Comparison of ENCODE assay signal across 9 cellular contexts in genomic region chrX:119887721-119888425, GRCh38. TPM values are rescaled to one million over a fixed set of nuclear protein-coding genes. Genes with fewer than 3 reads are reported as not detected.
DNase-seq lines count a peak whose midpoint lies in the region; ATAC-seq and TF ChIP-seq lines count a peak whose summit lies in the region.
"Had no signal": no experiment of that assay in that cellular context is flagged by ENCODE, and none has a peak within 500 bp of the region (broad histone marks: within the 10 kb centered on the region; RNA-seq: fewer than 3 reads in every experiment).

No MANE protein-coding gene starts in this region.

- no peak overlapping the region for H2AFZ ChIP-seq in SK-N-SH (ENCODE audit: low read depth)

- 55% methylated on average over 17 of the region's 40 CpGs for WGBS in SK-N-SH (ENCODE audit: low lambda C conversion rate)
- 27% methylated on average over 7 of the region's 40 CpGs for WGBS in prostate gland

- H3K27ac ChIP-seq in AG04450 (ENCODE audit: low read depth, low read length), result no peak overlapping the region
- no peak overlapping the region for H3K27ac ChIP-seq in SK-N-SH (ENCODE audit: low read depth in 2 of 2, low read length in 1 of 2)
- H3K27ac ChIP-seq in cardiac muscle cell, result no peak overlapping the region
- no peak overlapping the region for H3K27ac ChIP-seq in prostate gland

- no peaks in the 10 kb centered on the region for H3F3A ChIP-seq in SK-N-SH (replicated peaks; ENCODE audit: insufficient read depth)

- intact Hi-C loops in prostate gland (cut with DNase I), result no loop called here

- H3K36me3 Mint-ChIP-seq in activated naive CD4-positive, alpha-beta T cell treated with anti-CD3 and anti-CD28 coated beads, Interleukin-2, amount 50 U/mL, for 72 hours, result no peaks in the 10 kb centered on the region

- no peaks in the 10 kb centered on the region for H3K79me2 ChIP-seq in SK-N-SH (ENCODE audit: insufficient read depth)

- H3K4me1 ChIP-seq in SK-N-SH (ENCODE audit: control insufficient read depth in 1 of 2, insufficient read depth in 2 of 2, low read depth in 1 of 2, low read length in 1 of 2) (no peaks in the 10 kb centered on the region), cardiac muscle cell (ENCODE audit: low read depth) (no peaks in the 10 kb centered on the region), prostate gland (replicated peaks) (no peaks in the 10 kb centered on the region)

- no peak overlapping the region for H3K27ac Mint-ChIP-seq in activated naive CD4-positive, alpha-beta T cell treated with anti-CD3 and anti-CD28 coated beads, Interleukin-2, amount 50 U/mL, for 72 hours

- no peaks in the 10 kb centered on the region for H4K20me1 ChIP-seq in SK-N-SH (ENCODE audit: insufficient read depth)

- peak; percentile 35 for TF ChIP-seq RAD21 in SK-N-SH (IDR thresholded peaks at IDR 0.05; ENCODE audit: low read length)

- POLR2A ChIA-PET in AG04450 (lab: Yijun Ruan, JAX), result no interaction called here
- POLR2A ChIA-PET in SK-N-SH (lab: Yijun Ruan, JAX), result interaction anchor here (0.6 to 1.7 kb wide), 2 partner anchors 51 to 97 kb away, joined by 3 to 11 read pairs; partner anchors contain the start of gene RPL39

- TF ChIP-seq EP300 in SK-N-SH (IDR thresholded peaks at IDR 0.05; ENCODE audit: borderline replicate concordance in 1 of 2, low read depth in 1 of 2, low read length in 1 of 2), result no peak

- DNase-seq in AG04450 (ENCODE audit: low read depth, low spot score) (no peak), HUDEP-2 (lab: John Stamatoyannopoulos, UW; ENCODE audit: unreplicated experiment in 76 of 76) (peak in 63 of 76 experiments; percentile 0 to 64 (median 31)), SK-N-SH (peak; percentile 86), cardiac muscle cell (ENCODE audit: low read depth in 1 of 2, low spot score in 1 of 2) (peak; percentile 64 to 65), prostate gland (ENCODE audit: low spot score) (peak; percentile 4), GDM1 (lab: John Stamatoyannopoulos, UW) (no peak)
- peak; percentile 57 to 70 for DNase-seq in activated naive CD4-positive, alpha-beta T cell treated with anti-CD3 and anti-CD28 coated beads, Interleukin-2, amount 50 U/mL, for 72 hours (ENCODE audit: low spot score in 2 of 2)

- ATAC-seq in GM18907 (IDR thresholded peaks at IDR 0.05; ENCODE audit: unreplicated experiment), result peak; percentile 85
- ATAC-seq in activated naive CD4-positive, alpha-beta T cell treated with anti-CD3 and anti-CD28 coated beads, Interleukin-2, amount 50 U/mL, for 72 hours, result peak; percentile 85 to 94

- H3K9me3 ChIP-seq in AG04450 (ENCODE audit: control insufficient read depth, insufficient read depth, low read length), result no peaks in the 10 kb centered on the region; the same call in 1 of the 2 replicates
- H3K9me3 ChIP-seq in SK-N-SH, result no peaks in the 10 kb centered on the region
- no peaks in the 10 kb centered on the region for H3K9me3 ChIP-seq in cardiac muscle cell (ENCODE audit: low read depth)
- no peaks in the 10 kb centered on the region for H3K9me3 ChIP-seq in prostate gland

- CTCF ChIA-PET in AG04450 (lab: Charles Lee), result interaction anchor here (0.6 to 1.4 kb wide), 6 partner anchors 9 to 372 kb away, joined by 3 to 6 read pairs (median 4); no protein-coding TSS in a partner anchor
- CTCF ChIA-PET in SK-N-SH (lab: Yijun Ruan, JAX), result interaction anchor here (0.8 to 2.3 kb wide), 9 partner anchors 8 to 371 kb away, joined by 3 to 7 read pairs (median 5); partner anchors contain the start of genes AKAP14 and ZBTB33

- H3K27me3 ChIP-seq in AG04450 (ENCODE audit: control insufficient read depth, insufficient read depth, low read length) (no peaks in the 10 kb centered on the region), SK-N-SH (ENCODE audit: insufficient read depth) (peaks cover 14% of the 10 kb centered on the region; the same call in 1 of the 2 replicates), cardiac muscle cell (no peaks in the 10 kb centered on the region), prostate gland (replicated peaks; ENCODE audit: insufficient read depth) (no peaks in the 10 kb centered on the region)

- H3K9me2 ChIP-seq in SK-N-SH, result no peaks in the 10 kb centered on the region

- H3K4me2 ChIP-seq in SK-N-SH, result peak overlapping the region; percentile 41; the same call in 1 of the 2 replicates

- H3K9me3 Mint-ChIP-seq in activated naive CD4-positive, alpha-beta T cell treated with anti-CD3 and anti-CD28 coated beads, Interleukin-2, amount 50 U/mL, for 72 hours, result no peaks in the 10 kb centered on the region

- TF ChIP-seq CTCF in AG04450 (IDR thresholded peaks at IDR 0.05; ENCODE audit: low read depth, low read length) (peak; percentile 54), SK-N-SH (IDR thresholded peaks at IDR 0.05) (peak; percentile 61), cardiac muscle cell (IDR thresholded peaks at IDR 0.05; ENCODE audit: low read depth, low read length) (peak; percentile 67), prostate gland (IDR thresholded peaks at IDR 0.05) (no peak)

- TF ChIP-seq POLR2A in prostate gland (IDR thresholded peaks at IDR 0.05), result no peak

- H3K36me3 ChIP-seq in SK-N-SH (replicated peaks in 1 of 2; ENCODE audit: control insufficient read depth in 1 of 2, insufficient read depth in 2 of 2, low read length in 1 of 2), result no peaks in the 10 kb centered on the region
- H3K36me3 ChIP-seq in cardiac muscle cell, result no peaks in the 10 kb centered on the region
- no peaks in the 10 kb centered on the region for H3K36me3 ChIP-seq in prostate gland

- H3K4me3 ChIP-seq in AG04450 (ENCODE audit: low read depth, low read length) (peak overlapping the region; percentile 31; the same call in 1 of the 2 replicates), SK-N-SH (ENCODE audit: low read depth in 2 of 2, low read length in 1 of 2) (peak overlapping the region; percentile 29 to 34; a peak in 3 of 4 replicates), cardiac muscle cell (peak overlapping the region; percentile 35), prostate gland (no peak overlapping the region)

- H3K9ac ChIP-seq in SK-N-SH, result no peak overlapping the region

TF ChIP-seq in SK-N-SH, 30 proteins besides CTCF, POLR2A, EP300 and RAD21 (continues in another document):
- no peak for TF ChIP-seq IRF3 (IDR thresholded peaks at IDR 0.05; ENCODE audit: low read depth, low read length)
- TF ChIP-seq SMC3 (IDR thresholded peaks at IDR 0.05; ENCODE audit: low read depth, low read length), result peak; percentile 23; the same call in 1 of the 2 replicates

RNA-seq across cellular contexts. Expression of gene AKAP14, which starts 7.8 kb away (rescaled TPM):
- polyA plus RNA-seq in AG04450 (2011; rRNA removed), result not detected in 2 replicates
- not detected in 2 replicates for polyA minus RNA-seq in AG04450 (2011; rRNA and poly(A)+ RNA removed)
- 0.16 and 0.23 TPM in 2 replicates for polyA plus RNA-seq in SK-N-SH (2012; rRNA removed)
- 0.12 and 0.67 TPM in 2 replicates for polyA plus RNA-seq in SK-N-SH (2012; cell fraction: cytosol; rRNA removed)
- not detected in 2 replicates for polyA plus RNA-seq in SK-N-SH (2012; cell fraction: nucleus; rRNA removed)
- under 1 TPM in 1 of 2 donors, not detected in 1; 0.66 TPM for total RNA-seq in activated naive CD4-positive, alpha-beta T cell treated with anti-CD3 and anti-CD28 coated beads, Interleukin-2, amount 50 U/mL, for 72 hours
- total RNA-seq in cardiac muscle cell, result not detected in 2 replicates
- not detected in 2 replicates for polyA plus RNA-seq in cardiac muscle cell
- 1 to 10 TPM in 1 of 2 donors, not detected in 1; 1.4 TPM for total RNA-seq in prostate gland
- total RNA-seq: pulmonary artery endothelial cell had no signal

RNA-seq across cellular contexts. Expression of gene NDUFA1, which starts 16.2 kb away (rescaled TPM):
- polyA plus RNA-seq in AG04450 (2011; rRNA removed) (160 and 215 TPM in 2 replicates), SK-N-SH (2012; rRNA removed) (96.5 and 101 TPM in 2 replicates), cardiac muscle cell (476 and 587 TPM in 2 replicates)
- 41.1 and 41.7 TPM in 2 replicates for polyA minus RNA-seq in AG04450 (2011; rRNA and poly(A)+ RNA removed)
- polyA plus RNA-seq in SK-N-SH (2012; cell fraction: cytosol; rRNA removed), result 143 and 271 TPM in 2 replicates
- 14.5 and 24.8 TPM in 2 replicates for polyA plus RNA-seq in SK-N-SH (2012; cell fraction: nucleus; rRNA removed)
- total RNA-seq in activated naive CD4-positive, alpha-beta T cell treated with anti-CD3 and anti-CD28 coated beads, Interleukin-2, amount 50 U/mL, for 72 hours, result 100 to 1,000 TPM in 1 of 2 donors, 10 to 100 TPM in 1; 67.6 to 111 TPM
- total RNA-seq in cardiac muscle cell (38.3 and 71.7 TPM in 2 replicates), prostate gland (10 to 100 TPM; 54.6 to 96.5 TPM)

RNA-seq across cellular contexts. Expression of gene RNF113A, which starts 16.3 kb away (rescaled TPM):
- 11.3 and 11.7 TPM in 2 replicates for polyA plus RNA-seq in AG04450 (2011; rRNA removed)
- 6.6 and 7.2 TPM in 2 replicates for polyA minus RNA-seq in AG04450 (2011; rRNA and poly(A)+ RNA removed)
- 11.8 and 14.8 TPM in 2 replicates for polyA plus RNA-seq in SK-N-SH (2012; rRNA removed)
- 13.1 and 14.2 TPM in 2 replicates for polyA plus RNA-seq in SK-N-SH (2012; cell fraction: cytosol; rRNA removed)
- polyA plus RNA-seq in SK-N-SH (2012; cell fraction: nucleus; rRNA removed), result 7.4 and 9.0 TPM in 2 replicates
- 10 to 100 TPM; 20.1 to 34.3 TPM for total RNA-seq in activated naive CD4-positive, alpha-beta T cell treated with anti-CD3 and anti-CD28 coated beads, Interleukin-2, amount 50 U/mL, for 72 hours
- 35.7 and 42.9 TPM in 2 replicates for total RNA-seq in cardiac muscle cell
- polyA plus RNA-seq in cardiac muscle cell, result 26.0 and 28.3 TPM in 2 replicates
- 10 to 100 TPM; 10.5 to 13.2 TPM for total RNA-seq in prostate gland

RNA-seq across cellular contexts. Expression of gene UPF3B, which starts 35.1 kb away (rescaled TPM):
- polyA plus RNA-seq in AG04450 (2011; rRNA removed) (7.5 and 12.4 TPM in 2 replicates), SK-N-SH (2012; rRNA removed) (8.5 and 8.9 TPM in 2 replicates), cardiac muscle cell (22.2 and 25.1 TPM in 2 replicates)
- polyA minus RNA-seq in AG04450 (2011; rRNA and poly(A)+ RNA removed), result 1.9 and 2.0 TPM in 2 replicates
- polyA plus RNA-seq in SK-N-SH (2012; cell fraction: cytosol; rRNA removed), result 10.5 and 15.4 TPM in 2 replicates
- 5.0 and 11.3 TPM in 2 replicates for polyA plus RNA-seq in SK-N-SH (2012; cell fraction: nucleus; rRNA removed)
- total RNA-seq in activated naive CD4-positive, alpha-beta T cell treated with anti-CD3 and anti-CD28 coated beads, Interleukin-2, amount 50 U/mL, for 72 hours, result 10 to 100 TPM; 17.5 to 28.9 TPM
- total RNA-seq in cardiac muscle cell (5.4 and 5.5 TPM in 2 replicates), prostate gland (1 to 10 TPM; 3.9 to 5.2 TPM)

RNA-seq across cellular contexts. Expression of gene NKAP, which starts 55.7 kb away (rescaled TPM):
- polyA plus RNA-seq in AG04450 (2011; rRNA removed), result 3.8 and 5.0 TPM in 2 replicates
- 1.7 and 1.9 TPM in 2 replicates for polyA minus RNA-seq in AG04450 (2011; rRNA and poly(A)+ RNA removed)
- 4.1 and 4.2 TPM in 2 replicates for polyA plus RNA-seq in SK-N-SH (2012; rRNA removed)
- 4.5 and 6.6 TPM in 2 replicates for polyA plus RNA-seq in SK-N-SH (2012; cell fraction: cytosol; rRNA removed)
- polyA plus RNA-seq in SK-N-SH (2012; cell fraction: nucleus; rRNA removed), result 2.8 and 3.0 TPM in 2 replicates
- total RNA-seq in activated naive CD4-positive, alpha-beta T cell treated with anti-CD3 and anti-CD28 coated beads, Interleukin-2, amount 50 U/mL, for 72 hours, result 10 to 100 TPM in 1 of 2 donors, 1 to 10 TPM in 1; 8.8 to 11.4 TPM
- total RNA-seq in cardiac muscle cell, result 6.8 and 8.3 TPM in 2 replicates
- 5.6 and 6.9 TPM in 2 replicates for polyA plus RNA-seq in cardiac muscle cell
- total RNA-seq in prostate gland, result 10 to 100 TPM in 1 of 2 donors, 1 to 10 TPM in 1; 6.4 to 12.0 TPM

Comparison
In these comparisons a context has a peak if more than half of its experiments do, and no peak if none do; other contexts are left out.
1. DNase-seq: peak in HUDEP-2 (63 of 76), SK-N-SH (single experiment), activated naive CD4-positive, alpha-beta T cell treated with anti-CD3 and anti-CD28 coated beads, Interleukin-2, amount 50 U/mL, for 72 hours (2 of 2), cardiac muscle cell (2 of 2) and prostate gland (single experiment); none in AG04450 (single experiment) and GDM1 (single experiment).
2. H3K4me3 ChIP-seq: peak in AG04450 (single experiment), SK-N-SH (2 of 2) and cardiac muscle cell (single experiment); none in prostate gland (0 of 2).
3. CTCF ChIP-seq: peak in AG04450 (single experiment), SK-N-SH (single experiment) and cardiac muscle cell (single experiment); none in prostate gland (0 of 4).